8 cellular contexts compared by ENCODE assay signal in the genomic region with DNA sequence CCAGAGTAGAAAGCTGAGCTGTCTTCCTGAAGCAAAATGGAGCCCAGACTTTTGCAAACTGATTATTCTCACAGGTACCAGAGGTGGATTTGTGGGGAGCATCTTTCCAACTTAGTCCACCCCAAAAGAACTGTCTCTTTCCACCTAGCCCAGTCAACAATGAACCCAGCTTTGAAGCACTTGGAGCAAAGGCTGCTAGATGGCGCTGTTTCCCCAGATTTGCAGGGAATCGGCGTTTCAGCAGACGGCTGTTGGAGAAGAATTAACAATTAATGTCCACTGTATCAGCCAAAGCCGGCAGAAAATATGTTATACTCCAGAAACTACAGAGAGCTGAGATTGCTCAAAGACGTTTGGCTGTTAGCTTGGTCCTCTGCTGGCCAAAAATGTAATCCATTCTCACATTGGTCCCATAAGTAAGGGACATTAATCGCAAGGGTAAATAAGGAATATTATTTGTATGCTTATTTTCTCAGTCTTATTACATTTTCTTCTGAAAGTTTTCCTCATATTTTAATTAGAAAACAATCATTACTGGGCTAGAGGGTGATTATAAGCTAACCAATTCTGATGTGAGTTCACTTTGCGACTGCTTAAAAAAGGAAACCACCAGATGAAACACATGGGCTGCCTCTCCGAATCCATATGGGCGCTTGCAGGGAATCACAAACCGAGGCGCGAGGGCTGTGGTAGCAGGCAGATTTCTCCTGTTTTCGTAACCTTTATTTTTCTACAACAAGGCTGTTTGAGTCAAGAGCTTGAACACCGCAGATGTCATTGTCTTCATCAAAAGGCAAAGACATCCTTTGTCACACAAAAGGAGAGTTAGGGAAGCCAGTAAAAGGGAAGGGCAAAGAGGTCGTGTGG.
DNase-seq lines count a peak whose midpoint lies in the region; ATAC-seq and TF ChIP-seq lines count a peak whose summit lies in the region.

No MANE protein-coding gene starts in this region.

- intact Hi-C loops in esophagus squamous epithelium (cut with DNase I): no loop called here

- H3K36me3 ChIP-seq in esophagus squamous epithelium: no peaks in the 10 kb centered on the region

- H3K4me3 Mint-ChIP-seq in neural crest cell: peak overlapping the region; percentile 60

- peak in 5 of 6 experiments; percentile 32 to 65 (median 55) for TF ChIP-seq CTCF in esophagus squamous epithelium (IDR thresholded peaks at IDR 0.05)
- TF ChIP-seq CTCF in neural crest cell (conservative IDR thresholded peaks at IDR 0.05): peak; percentile 91

- H3K27me3 ChIP-seq in esophagus squamous epithelium: peaks cover 0 to 17% (median 0%) of the 10 kb centered on the region in 4 donors

- H3K27me3 Mint-ChIP-seq in neural crest cell (ENCODE audit: low read depth): peaks cover 8% of the 10 kb centered on the region

- H3K9me3 Mint-ChIP-seq in neural crest cell: peaks cover 2% of the 10 kb centered on the region

- no peak for TF ChIP-seq POLR2A in esophagus squamous epithelium (IDR thresholded peaks at IDR 0.05)
- no peak for TF ChIP-seq POLR2A in GM18505 (IDR thresholded peaks at IDR 0.05; ENCODE audit: borderline replicate concordance, extremely low read depth, insufficient read depth, insufficient read length)

- ATAC-seq in GM19395 (IDR thresholded peaks at IDR 0.05; ENCODE audit: unreplicated experiment) (peak; percentile 69), SK-N-SH treated with all-trans-retinoic acid at 6 μM for 48 hours (peak; percentile 48; the same call in 1 of the 3 replicates), GM21515 (IDR thresholded peaks at IDR 0.05; ENCODE audit: unreplicated experiment) (no peak), GM18505 (IDR thresholded peaks at IDR 0.05; ENCODE audit: unreplicated experiment) (no peak)

- H3K4me3 ChIP-seq in esophagus squamous epithelium: no peak overlapping the region

- H3K4me1 ChIP-seq in esophagus squamous epithelium: peaks cover 4 to 10% (median 8%) of the 10 kb centered on the region in 3 donors

- peaks cover 2% of the 10 kb centered on the region for H3K36me3 Mint-ChIP-seq in neural crest cell (ENCODE audit: low read depth)

- DNase-seq in DMS53 treated with DMSO at 0.1 percent for 48 hours (lab: John Stamatoyannopoulos, UW; ENCODE audit: unreplicated experiment): peak; percentile 74
- peak; percentile 77 for DNase-seq in NCI-H1092 (lab: John Stamatoyannopoulos, UW)
- DNase-seq in esophagus squamous epithelium (lab: John Stamatoyannopoulos, UW): no peak
- peak; percentile 84 for DNase-seq in neural crest cell (ENCODE audit: low read depth, low spot score)

- 37 to 41% methylated on average over 15 to 16 of the region's 16 CpGs for WGBS in esophagus squamous epithelium, 2 donors

- no peaks in the 10 kb centered on the region for H3K9me3 ChIP-seq in esophagus squamous epithelium

- H3K27ac ChIP-seq in esophagus squamous epithelium: no peak overlapping the region

- peaks cover 22% of the 10 kb centered on the region for H3K4me1 Mint-ChIP-seq in neural crest cell

- no peak overlapping the region for H3K27ac Mint-ChIP-seq in neural crest cell (ENCODE audit: unreplicated experiment)

TF ChIP-seq in SK-N-SH treated with all-trans-retinoic acid at 6 μM for 48 hours, 23 proteins besides CTCF, POLR2A, EP300 and RAD21:
- TF ChIP-seq ISL1 (CRISPR knock-in tag; IDR thresholded peaks at IDR 0.05): no peak
- TF ChIP-seq, protein P1, sequence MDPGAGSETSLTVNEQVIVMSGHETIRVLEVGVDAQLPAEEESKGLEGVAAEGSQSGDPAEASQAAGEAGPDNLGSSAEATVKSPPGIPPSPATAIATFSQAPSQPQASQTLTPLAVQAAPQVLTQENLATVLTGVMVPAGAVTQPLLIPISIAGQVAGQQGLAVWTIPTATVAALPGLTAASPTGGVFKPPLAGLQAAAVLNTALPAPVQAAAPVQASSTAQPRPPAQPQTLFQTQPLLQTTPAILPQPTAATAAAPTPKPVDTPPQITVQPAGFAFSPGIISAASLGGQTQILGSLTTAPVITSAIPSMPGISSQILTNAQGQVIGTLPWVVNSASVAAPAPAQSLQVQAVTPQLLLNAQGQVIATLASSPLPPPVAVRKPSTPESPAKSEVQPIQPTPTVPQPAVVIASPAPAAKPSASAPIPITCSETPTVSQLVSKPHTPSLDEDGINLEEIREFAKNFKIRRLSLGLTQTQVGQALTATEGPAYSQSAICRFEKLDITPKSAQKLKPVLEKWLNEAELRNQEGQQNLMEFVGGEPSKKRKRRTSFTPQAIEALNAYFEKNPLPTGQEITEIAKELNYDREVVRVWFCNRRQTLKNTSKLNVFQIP (CRISPR knock-in tag; IDR thresholded peaks at IDR 0.05; ENCODE audit: borderline replicate concordance, low read depth): no peak
- no peak for TF ChIP-seq RARB (CRISPR knock-in tag; IDR thresholded peaks at IDR 0.05)
- no peak for TF ChIP-seq ESRRG (CRISPR knock-in tag; IDR thresholded peaks at IDR 0.05)
- TF ChIP-seq, protein P2, sequence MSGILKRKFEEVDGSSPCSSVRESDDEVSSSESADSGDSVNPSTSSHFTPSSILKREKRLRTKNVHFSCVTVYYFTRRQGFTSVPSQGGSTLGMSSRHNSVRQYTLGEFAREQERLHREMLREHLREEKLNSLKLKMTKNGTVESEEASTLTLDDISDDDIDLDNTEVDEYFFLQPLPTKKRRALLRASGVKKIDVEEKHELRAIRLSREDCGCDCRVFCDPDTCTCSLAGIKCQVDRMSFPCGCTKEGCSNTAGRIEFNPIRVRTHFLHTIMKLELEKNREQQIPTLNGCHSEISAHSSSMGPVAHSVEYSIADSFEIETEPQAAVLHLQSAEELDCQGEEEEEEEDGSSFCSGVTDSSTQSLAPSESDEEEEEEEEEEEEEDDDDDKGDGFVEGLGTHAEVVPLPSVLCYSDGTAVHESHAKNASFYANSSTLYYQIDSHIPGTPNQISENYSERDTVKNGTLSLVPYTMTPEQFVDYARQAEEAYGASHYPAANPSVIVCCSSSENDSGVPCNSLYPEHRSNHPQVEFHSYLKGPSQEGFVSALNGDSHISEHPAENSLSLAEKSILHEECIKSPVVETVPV (CRISPR knock-in tag; IDR thresholded peaks at IDR 0.05): no peak
- no peak for TF ChIP-seq ZC3H10 (CRISPR knock-in tag; IDR thresholded peaks at IDR 0.05)
- no peak for TF ChIP-seq TOX (CRISPR knock-in tag; IDR thresholded peaks at IDR 0.05; ENCODE audit: borderline replicate concordance)
- no peak for TF ChIP-seq CSDC2 (CRISPR knock-in tag; IDR thresholded peaks at IDR 0.05)
- no peak for TF ChIP-seq OSR1 (CRISPR knock-in tag; IDR thresholded peaks at IDR 0.05)

Comparison
In these comparisons a context has a peak if more than half of its experiments do, and no peak if none do; other contexts are left out.
1. ATAC-seq: peak in GM19395 (single experiment) and SK-N-SH treated with all-trans-retinoic acid at 6 μM for 48 hours (single experiment); none in GM21515 (single experiment) and GM18505 (single experiment).